8 cellular contexts compared by ENCODE assay signal in genomic region chr7:24965831-24966708, GRCh38. TPM values are rescaled to one million over a fixed set of nuclear protein-coding genes. Genes with fewer than 3 reads are reported as not detected.
A peak's percentile ranks its signal among the peaks of the same experiment; 100 is the strongest.
DNase-seq lines count a peak whose midpoint lies in the region; ATAC-seq, FAIRE-seq and TF ChIP-seq lines count a peak whose summit lies in the region.

No MANE protein-coding gene starts in this region.

- H4K91ac ChIP-seq in neuronal stem cell (ENCODE audit: low read depth, low read length, poor library complexity), result no peak overlapping the region

- H3K27me3 ChIP-seq in right cardiac atrium (ENCODE audit: control insufficient read depth, insufficient read depth) (no peaks in the 10 kb centered on the region), transverse colon (no peaks in the 10 kb centered on the region), neuronal stem cell (ENCODE audit: control insufficient read depth in 3 of 3, insufficient read depth in 3 of 3, low read depth in 1 of 3, low read length in 3 of 3) (no peaks in the 10 kb centered on the region), GM23248 (replicated peaks; ENCODE audit: insufficient read depth) (no peaks in the 10 kb centered on the region)

- H2BK15ac ChIP-seq in neuronal stem cell (ENCODE audit: low read length), result no peak overlapping the region

- peak; percentile 83 for ATAC-seq in GM18498 (IDR thresholded peaks at IDR 0.05; ENCODE audit: unreplicated experiment)
- peak; percentile 71 for ATAC-seq in GM21576 (IDR thresholded peaks at IDR 0.05; ENCODE audit: unreplicated experiment)
- peak; percentile 52 to 62 for ATAC-seq in right cardiac atrium

- H3F3A ChIP-seq in GM23248 (ENCODE audit: insufficient read depth), result peaks cover 13% of the 10 kb centered on the region

- H2BK12ac ChIP-seq in neuronal stem cell (ENCODE audit: low read length), result no peak overlapping the region

- no peaks in the 10 kb centered on the region for H3K27me3 Mint-ChIP-seq in activated CD4-positive, alpha-beta T cell treated with anti-CD3 and anti-CD28 coated beads, Interleukin-2, amount 10 ng/mL, durations not matched to agents 24 days and 14 days

- peaks cover 76% of the 10 kb centered on the region for H3K4me1 Mint-ChIP-seq in activated CD4-positive, alpha-beta T cell treated with anti-CD3 and anti-CD28 coated beads, Interleukin-2, amount 10 ng/mL, durations not matched to agents 24 days and 14 days

- 67% methylated on average over 8 of the region's 8 CpGs for WGBS in right cardiac atrium
- WGBS in transverse colon (ENCODE audit: low coverage in 1 of 2), 2 donors, result 27 to 49% methylated on average over 3 to 8 of the region's 8 CpGs
- WGBS in neuronal stem cell (ENCODE audit: extremely low coverage in 2 of 2, insufficient read length in 2 of 2, insufficient replicate concordance in 1 of 2), 2 donors, result no CpG with 5 or more reads among the region's 8 CpGs
- 94% methylated on average over 8 of the region's 8 CpGs for WGBS in GM23248 (ENCODE audit: low coverage in 1 of 2, low lambda C conversion rate in 2 of 2, missing lambda C conversion rate in 2 of 2), 2 experiments

- DNase-seq in HTR-8/SVneo (ENCODE audit: insufficient read length, low spot score) (no peak), right cardiac atrium (peak in 2 of 3 donors; percentile 50 to 54), transverse colon (peak; percentile 62), neuronal stem cell (ENCODE audit: low spot score) (no peak), GM23248 (no peak)
- DNase-seq in activated CD4-positive, alpha-beta T cell treated with anti-CD3 and anti-CD28 coated beads, Interleukin-2, amount 10 ng/mL, durations not matched to agents 24 days and 14 days, result peak; percentile 88

- H3K14ac ChIP-seq in neuronal stem cell (ENCODE audit: low read length), result no peak overlapping the region

- H3K36me3 ChIP-seq in transverse colon (no peaks in the 10 kb centered on the region), neuronal stem cell (replicated peaks in 1 of 2; ENCODE audit: control insufficient read depth in 2 of 2, insufficient read depth in 2 of 2, low read length in 2 of 2) (no peaks in the 10 kb centered on the region), GM23248 (ENCODE audit: low read depth) (no peaks in the 10 kb centered on the region)

- H3K27ac ChIP-seq in right cardiac atrium (ENCODE audit: low read length), result no peak overlapping the region
- peak overlapping the region in 3 of 4 donors; percentile 0 to 46 (median 15) for H3K27ac ChIP-seq in transverse colon
- no peak overlapping the region for H3K27ac ChIP-seq in neuronal stem cell (replicated peaks; ENCODE audit: low read length)
- H3K27ac ChIP-seq in GM23248, result no peak overlapping the region

- no peak overlapping the region for H2BK5ac ChIP-seq in neuronal stem cell (ENCODE audit: low read length)

- H3K4me3 Mint-ChIP-seq in activated CD4-positive, alpha-beta T cell treated with anti-CD3 and anti-CD28 coated beads, Interleukin-2, amount 10 ng/mL, durations not matched to agents 24 days and 14 days, result peak overlapping the region; percentile 75

- intact Hi-C loops in activated CD4-positive, alpha-beta T cell treated with anti-CD3 and anti-CD28 coated beads, Interleukin-2, amount 10 ng/mL, durations not matched to agents 24 days and 14 days (cut with micrococcal nuclease), result loop anchor here (1.0 to 2.0 kb wide), 7 partner anchors 14 to 145 kb away; partner anchors contain the start of gene OSBPL3
- intact Hi-C loops in right cardiac atrium (cut with DNase I), result no loop called here
- intact Hi-C loops in transverse colon (cut with DNase I; ENCODE audit: low total_unique reads), result no loop called here

- H2AFZ ChIP-seq in neuronal stem cell (ENCODE audit: low read length), result no peak overlapping the region
- no peak overlapping the region for H2AFZ ChIP-seq in GM23248

- H3K23ac ChIP-seq in neuronal stem cell (ENCODE audit: low read depth, low read length, poor library complexity), result no peak overlapping the region

- no peak for TF ChIP-seq POLR2A in transverse colon (IDR thresholded peaks at IDR 0.05)

- H3K9me3 ChIP-seq in right cardiac atrium (ENCODE audit: control insufficient read depth, low read length) (no peaks in the 10 kb centered on the region), transverse colon (no peaks in the 10 kb centered on the region), neuronal stem cell (replicated peaks in 1 of 2; ENCODE audit: control insufficient read depth in 2 of 2, insufficient read depth in 1 of 2, low read depth in 1 of 2, low read length in 2 of 2) (peaks cover 0 to 3% of the 10 kb centered on the region in 2 donors), GM23248 (ENCODE audit: low read depth) (no peaks in the 10 kb centered on the region)

- H3K9me2 ChIP-seq in GM23248 (ENCODE audit: insufficient read depth), result no peaks in the 10 kb centered on the region

- H3K9me3 Mint-ChIP-seq in activated CD4-positive, alpha-beta T cell treated with anti-CD3 and anti-CD28 coated beads, Interleukin-2, amount 10 ng/mL, durations not matched to agents 24 days and 14 days, result peaks cover 7% of the 10 kb centered on the region

- no peak for TF ChIP-seq EP300 in transverse colon (IDR thresholded peaks at IDR 0.05; ENCODE audit: low read depth)

- no peak overlapping the region for H4K8ac ChIP-seq in neuronal stem cell (ENCODE audit: low read depth, low read length)

- no peak overlapping the region for H2BK120ac ChIP-seq in neuronal stem cell (ENCODE audit: low read depth, low read length)

- H3K79me2 ChIP-seq in GM23248 (ENCODE audit: insufficient read depth), result peaks cover 99% of the 10 kb centered on the region

- no peak overlapping the region for H3K18ac ChIP-seq in neuronal stem cell (ENCODE audit: low read length)

- H3K4me1 ChIP-seq in right cardiac atrium (ENCODE audit: control insufficient read depth, insufficient read depth, low read length), result peaks cover 2% of the 10 kb centered on the region
- H3K4me1 ChIP-seq in transverse colon, result peaks cover 0 to 16% (median 7%) of the 10 kb centered on the region in 4 donors
- H3K4me1 ChIP-seq in neuronal stem cell (ENCODE audit: control insufficient read depth in 2 of 2, insufficient read depth in 1 of 2, low read depth in 1 of 2, low read length in 2 of 2), result peaks cover 2 to 8% of the 10 kb centered on the region in 2 donors
- peaks cover 27% of the 10 kb centered on the region for H3K4me1 ChIP-seq in GM23248 (ENCODE audit: insufficient read depth)

- peaks cover 2% of the 10 kb centered on the region for H3K79me1 ChIP-seq in neuronal stem cell (ENCODE audit: low read depth, low read length)

- in situ Hi-C loops in transverse colon (cut with MboI; ENCODE audit: low pct_ligation_motif_present in 1 of 4, low pct_unique_long_range_greater_than_20kb in 1 of 4, low sequenced_read_pairs in 3 of 4) (no loop called here), GM23248 (cut with MboI) (no loop called here)

- H3K4me3 ChIP-seq in right cardiac atrium (ENCODE audit: low read length) (no peak overlapping the region), transverse colon (no peak overlapping the region), neuronal stem cell (ENCODE audit: low read length in 2 of 2) (no peak overlapping the region), GM23248 (no peak overlapping the region)

- H3K27ac Mint-ChIP-seq in activated CD4-positive, alpha-beta T cell treated with anti-CD3 and anti-CD28 coated beads, Interleukin-2, amount 10 ng/mL, durations not matched to agents 24 days and 14 days, result peak overlapping the region; percentile 84

- TF ChIP-seq CTCF in transverse colon (IDR thresholded peaks at IDR 0.05), result no peak

- H2AK5ac ChIP-seq in neuronal stem cell (ENCODE audit: low read depth, low read length), result no peak overlapping the region

- H3K9ac ChIP-seq in neuronal stem cell (ENCODE audit: low read depth, low read length, poor library complexity), result no peak overlapping the region
- H3K9ac ChIP-seq in GM23248, result no peak overlapping the region

- FAIRE-seq in HTR-8/SVneo (lab: Jason Lieb, UNC), result peak; percentile 36

- H3K4ac ChIP-seq in neuronal stem cell (ENCODE audit: low read length), result no peak overlapping the region

- H3K36me3 Mint-ChIP-seq in activated CD4-positive, alpha-beta T cell treated with anti-CD3 and anti-CD28 coated beads, Interleukin-2, amount 10 ng/mL, durations not matched to agents 24 days and 14 days (ENCODE audit: low read depth), result peaks cover 22% of the 10 kb centered on the region

- H3K4me2 ChIP-seq in neuronal stem cell (ENCODE audit: insufficient read depth, low read length, poor library complexity, severe bottlenecking) (no peak overlapping the region), GM23248 (ENCODE audit: unreplicated experiment) (no peak overlapping the region)

- no peaks in the 10 kb centered on the region for H4K20me1 ChIP-seq in GM23248 (ENCODE audit: insufficient read depth)

RNA-seq across cellular contexts. Expression of gene OSBPL3, which starts 13.9 kb away (rescaled TPM):
- total RNA-seq in activated CD4-positive, alpha-beta T cell treated with anti-CD3 and anti-CD28 coated beads, Interleukin-2, amount 10 ng/mL, durations not matched to agents 24 days and 14 days, result 93.7 and 93.8 TPM in 2 replicates
- total RNA-seq in right cardiac atrium (10 to 100 TPM in 2 of 4 donors, 1 to 10 TPM in 2; 9.0 to 12.9 (median 10.4) TPM), transverse colon (10 to 100 TPM in 1 of 4 donors, 1 to 10 TPM in 3; 6.7 to 20.6 (median 8.0) TPM)
- polyA plus RNA-seq in right cardiac atrium (3.2 TPM), GM23248 (2016; fragmentation: Nextera tagmentation; extraction: Ambion mirVana) (21.8 and 24.2 TPM in 2 replicates)
- polyA plus RNA-seq in neuronal stem cell (2013, experiment 1 of 2), result 3.2 TPM
- polyA plus RNA-seq in neuronal stem cell (2013, experiment 2 of 2), result 2.9 TPM
- total RNA-seq in GM23248 (2014; rRNA removed; shearing (Covaris generic)), result 25.8 and 28.2 TPM in 2 replicates

Comparison
In these comparisons a context has a peak if more than half of its experiments do, and no peak if none do; other contexts are left out.
1. DNase-seq: peak in activated CD4-positive, alpha-beta T cell treated with anti-CD3 and anti-CD28 coated beads, Interleukin-2, amount 10 ng/mL, durations not matched to agents 24 days and 14 days (single experiment), right cardiac atrium (2 of 3) and transverse colon (single experiment); none in HTR-8/SVneo (single experiment), neuronal stem cell (single experiment) and GM23248 (single experiment).
2. H3K27ac ChIP-seq: peak in transverse colon (3 of 4); none in right cardiac atrium (single experiment), neuronal stem cell (single experiment) and GM23248 (single experiment).
3. Peak in every context shown above with its lines, with median percentiles within 50 percentile points of each other: ATAC-seq.